ENCODE assay signal across 1 cellular context in the genomic region with DNA sequence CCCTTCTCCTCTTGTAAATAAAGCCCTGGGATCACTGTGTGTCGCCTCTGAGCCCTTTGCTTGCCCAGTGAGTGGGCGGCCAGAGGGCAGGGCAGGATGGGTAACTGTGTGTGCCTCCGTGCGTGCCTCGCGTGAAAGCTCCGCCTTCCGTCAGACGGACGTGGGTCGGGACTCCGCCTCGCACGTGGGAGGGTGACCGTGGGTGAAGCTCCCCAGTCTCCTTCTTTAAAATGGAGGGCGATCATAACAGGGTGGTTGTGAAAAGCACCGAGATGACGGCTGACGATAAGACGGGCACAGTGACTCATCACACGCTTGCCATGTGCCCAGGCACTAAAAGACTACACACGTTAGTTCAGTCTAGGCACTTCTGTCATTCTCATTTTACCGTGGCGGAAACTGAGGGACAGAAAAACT.
TF ChIP-seq lines count a peak whose summit lies in the region.

No MANE protein-coding gene starts in this region.

TF ChIP-seq in H1, 55 proteins besides CTCF, POLR2A, EP300 and RAD21:
- TF ChIP-seq SP1 (IDR thresholded peaks at IDR 0.05; ENCODE audit: low read depth, low read length) (no peak), EGR1 (IDR thresholded peaks at IDR 0.05; ENCODE audit: borderline replicate concordance, low read depth, low read length) (peak; percentile 64; the same call in 1 of the 2 replicates), KDM5A (IDR thresholded peaks at IDR 0.05; ENCODE audit: low read length) (no peak), TEAD4 (IDR thresholded peaks at IDR 0.05; ENCODE audit: low read depth, low read length) (no peak)
- TF ChIP-seq, protein P1, sequence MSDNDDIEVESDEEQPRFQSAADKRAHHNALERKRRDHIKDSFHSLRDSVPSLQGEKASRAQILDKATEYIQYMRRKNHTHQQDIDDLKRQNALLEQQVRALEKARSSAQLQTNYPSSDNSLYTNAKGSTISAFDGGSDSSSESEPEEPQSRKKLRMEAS (IDR thresholded peaks at IDR 0.05), result peak; percentile 35; the same call in 1 of the 2 replicates
